Comparison of ENCODE assay signal across 20 cellular contexts in genomic region chr16:6725634-6726331, GRCh38.
A peak's percentile ranks its signal among the peaks of the same experiment; 100 is the strongest.
DNase-seq lines count a peak whose midpoint lies in the region; ATAC-seq and TF ChIP-seq lines count a peak whose summit lies in the region.
"Had no signal": no experiment of that assay in that cellular context is flagged by ENCODE, and none has a peak within 500 bp of the region (broad histone marks: within the 10 kb centered on the region; RNA-seq: fewer than 3 reads in every experiment).

No MANE protein-coding gene starts in this region.

- TF ChIP-seq CTCF in C4-2B (conservative IDR thresholded peaks at IDR 0.05) (peak; percentile 36), NB4 (IDR thresholded peaks at IDR 0.05; ENCODE audit: low read depth, low read length) (no peak), WERI-Rb-1 (IDR thresholded peaks at IDR 0.05; ENCODE audit: low read depth, low read length) (0 out of 2 replicates have a peak, but pooled peaks have one; percentile 23), right lobe of liver (IDR thresholded peaks at IDR 0.05) (no peak), gastroesophageal sphincter (IDR thresholded peaks at IDR 0.05) (no peak)

- H3K36me3 Mint-ChIP-seq in natural killer cell treated with Interleukin-12 subunit alpha and Interleukin-12 subunit beta and Interleukin-15 and Interleukin-18, amount 100 ng/mL, for 72 hours: no peaks in the 10 kb centered on the region
- H3K36me3 Mint-ChIP-seq: memory B cell had no signal

- H3K27me3 Mint-ChIP-seq in natural killer cell treated with Interleukin-12 subunit alpha and Interleukin-12 subunit beta and Interleukin-15 and Interleukin-18, amount 100 ng/mL, for 72 hours: peaks cover 0 to 9% of the 10 kb centered on the region in 2 donors
- H3K27me3 Mint-ChIP-seq: activated B cell treated with CpG ODN at 0.5 μM for 24 hours; activated naive CD8-positive, alpha-beta T cell treated with anti-CD3 and anti-CD28 coated beads, Interleukin-2, amount 50 U/mL, for 24 hours; memory B cell had no signal

- ATAC-seq in right lobe of liver (peak in 3 of 4 donors; percentile 20 to 60 (median 56)), gastroesophageal sphincter (no peak)
- no peak for ATAC-seq in natural killer cell treated with Interleukin-12 subunit alpha and Interleukin-12 subunit beta and Interleukin-15 and Interleukin-18, amount 100 ng/mL, for 72 hours
- ATAC-seq: activated naive CD8-positive, alpha-beta T cell treated with anti-CD3 and anti-CD28 coated beads, Interleukin-2, amount 50 U/mL, for 24 hours; GM12878 had no signal

- H3K9me3 ChIP-seq in WERI-Rb-1 (ENCODE audit: severe bottlenecking): no peaks in the 10 kb centered on the region
- no peaks in the 10 kb centered on the region for H3K9me3 ChIP-seq in right lobe of liver
- no peaks in the 10 kb centered on the region for H3K9me3 ChIP-seq in gastroesophageal sphincter
- H3K9me3 ChIP-seq: colonic mucosa, esophagus squamous epithelium, upper lobe of left lung had no signal

- intact Hi-C loops in right lobe of liver (cut with DNase I): no loop called here
- intact Hi-C loops in cardiac septum (cut with DNase I): no loop called here

- peak; percentile 12 for DNase-seq in NB4 (ENCODE audit: low read depth)
- DNase-seq in WERI-Rb-1: peak; percentile 19
- DNase-seq in right lobe of liver: no peak
- DNase-seq in DMS153 (lab: John Stamatoyannopoulos, UW): no peak
- DNase-seq in cardiac septum (ENCODE audit: low spot score): no peak
- no peak for DNase-seq in natural killer cell treated with Interleukin-12 subunit alpha and Interleukin-12 subunit beta and Interleukin-15 and Interleukin-18, amount 100 ng/mL, for 72 hours (ENCODE audit: low spot score)
- DNase-seq: activated B cell treated with CpG ODN at 0.5 μM for 24 hours; activated CD8-positive, alpha-beta memory T cell treated with anti-CD3 and anti-CD28 coated beads, Interleukin-2, amount 50 U/mL, for 48 hours; activated naive CD8-positive, alpha-beta T cell treated with anti-CD3 and anti-CD28 coated beads, Interleukin-2, amount 50 U/mL, for 24 hours; colonic mucosa; esophagus squamous epithelium; MV-4-11; NCI-H510A treated with DMSO at 0.1 percent for 48 hours had no signal

- H3K27me3 ChIP-seq in WERI-Rb-1 (ENCODE audit: insufficient read depth, low read depth, severe bottlenecking): no peaks in the 10 kb centered on the region
- H3K27me3 ChIP-seq in right lobe of liver: no peaks in the 10 kb centered on the region
- H3K27me3 ChIP-seq in gastroesophageal sphincter: no peaks in the 10 kb centered on the region
- H3K27me3 ChIP-seq: colonic mucosa, esophagus squamous epithelium, upper lobe of left lung had no signal

- no peak overlapping the region for H3K27ac ChIP-seq in C4-2B
- H3K27ac ChIP-seq in WERI-Rb-1: peak overlapping the region; percentile 10
- no peak overlapping the region for H3K27ac ChIP-seq in right lobe of liver
- no peak overlapping the region for H3K27ac ChIP-seq in gastroesophageal sphincter
- H3K27ac ChIP-seq: colonic mucosa, esophagus squamous epithelium, HL-60, parathyroid adenoma, upper lobe of left lung had no signal

- TF ChIP-seq EP300 in gastroesophageal sphincter (IDR thresholded peaks at IDR 0.05): no peak

- WGBS in right lobe of liver (ENCODE audit: insufficient coverage, low coverage, low lambda C conversion rate, missing lambda C conversion rate): 22% methylated on average over 7 of the region's 7 CpGs
- WGBS in gastroesophageal sphincter (ENCODE audit: low coverage in 1 of 2), 2 donors: 26 to 33% methylated on average over 6 to 7 of the region's 7 CpGs

- H3K36me3 ChIP-seq in WERI-Rb-1 (no peaks in the 10 kb centered on the region), right lobe of liver (no peaks in the 10 kb centered on the region), gastroesophageal sphincter (no peaks in the 10 kb centered on the region)
- H3K36me3 ChIP-seq: colonic mucosa, esophagus squamous epithelium, upper lobe of left lung had no signal

- no peaks in the 10 kb centered on the region for H3K4me1 Mint-ChIP-seq in natural killer cell treated with Interleukin-12 subunit alpha and Interleukin-12 subunit beta and Interleukin-15 and Interleukin-18, amount 100 ng/mL, for 72 hours (ENCODE audit: low read depth in 2 of 2)
- H3K4me1 Mint-ChIP-seq: activated B cell treated with CpG ODN at 0.5 μM for 24 hours; activated naive CD8-positive, alpha-beta T cell treated with anti-CD3 and anti-CD28 coated beads, Interleukin-2, amount 50 U/mL, for 24 hours; memory B cell had no signal

- no peak overlapping the region for H3K27ac Mint-ChIP-seq in natural killer cell treated with Interleukin-12 subunit alpha and Interleukin-12 subunit beta and Interleukin-15 and Interleukin-18, amount 100 ng/mL, for 72 hours
- H3K27ac Mint-ChIP-seq: activated B cell treated with CpG ODN at 0.5 μM for 24 hours; activated naive CD8-positive, alpha-beta T cell treated with anti-CD3 and anti-CD28 coated beads, Interleukin-2, amount 50 U/mL, for 24 hours; memory B cell had no signal

- TF ChIP-seq POLR2A in NB4 (IDR thresholded peaks at IDR 0.05; ENCODE audit: extremely low read depth, insufficient read length): no peak
- no peak for TF ChIP-seq POLR2A in right lobe of liver (IDR thresholded peaks at IDR 0.05)
- no peak for TF ChIP-seq POLR2A in gastroesophageal sphincter (IDR thresholded peaks at IDR 0.05)

- H3K4me3 ChIP-seq in NB4 (ENCODE audit: low read depth, low read length) (no peak overlapping the region), WERI-Rb-1 (ENCODE audit: low read depth, low read length) (no peak overlapping the region), right lobe of liver (no peak overlapping the region), gastroesophageal sphincter (no peak overlapping the region)
- H3K4me3 ChIP-seq: colonic mucosa, esophagus squamous epithelium, GM12878, upper lobe of left lung had no signal

- no peaks in the 10 kb centered on the region for H3K4me1 ChIP-seq in right lobe of liver
- H3K4me1 ChIP-seq in gastroesophageal sphincter: no peaks in the 10 kb centered on the region
- H3K4me1 ChIP-seq: colonic mucosa, parathyroid adenoma, upper lobe of left lung had no signal

- no peaks in the 10 kb centered on the region for H3K9me3 Mint-ChIP-seq in natural killer cell treated with Interleukin-12 subunit alpha and Interleukin-12 subunit beta and Interleukin-15 and Interleukin-18, amount 100 ng/mL, for 72 hours
- H3K9me3 Mint-ChIP-seq: activated B cell treated with CpG ODN at 0.5 μM for 24 hours had no signal

- H3K4me3 Mint-ChIP-seq in natural killer cell treated with Interleukin-12 subunit alpha and Interleukin-12 subunit beta and Interleukin-15 and Interleukin-18, amount 100 ng/mL, for 72 hours: no peak overlapping the region
- H3K4me3 Mint-ChIP-seq: activated B cell treated with CpG ODN at 0.5 μM for 24 hours; activated naive CD8-positive, alpha-beta T cell treated with anti-CD3 and anti-CD28 coated beads, Interleukin-2, amount 50 U/mL, for 24 hours; memory B cell had no signal

Comparison
In these comparisons a context has a peak if more than half of its experiments do, and no peak if none do; other contexts are left out.
1. CTCF ChIP-seq: peak in C4-2B (single experiment) and WERI-Rb-1 (single experiment); none in NB4 (single experiment), right lobe of liver (0 of 4) and gastroesophageal sphincter (0 of 4).
2. DNase-seq: peak in NB4 (single experiment) and WERI-Rb-1 (single experiment); none in right lobe of liver (0 of 3), DMS153 (single experiment), cardiac septum (single experiment) and natural killer cell treated with Interleukin-12 subunit alpha and Interleukin-12 subunit beta and Interleukin-15 and Interleukin-18, amount 100 ng/mL, for 72 hours (single experiment).
3. ATAC-seq: peak in right lobe of liver (3 of 4); none in gastroesophageal sphincter (single experiment) and natural killer cell treated with Interleukin-12 subunit alpha and Interleukin-12 subunit beta and Interleukin-15 and Interleukin-18, amount 100 ng/mL, for 72 hours (0 of 2).